9 cellular contexts compared by ENCODE assay signal in genomic region chr21:43893536-43894205, GRCh38. TPM values are rescaled to one million over a fixed set of nuclear protein-coding genes. Genes with fewer than 3 reads are reported as not detected.
DNase-seq lines count a peak whose midpoint lies in the region; ATAC-seq and TF ChIP-seq lines count a peak whose summit lies in the region.
"Had no signal": no experiment of that assay in that cellular context is flagged by ENCODE, and none has a peak within 500 bp of the region (broad histone marks: within the 10 kb centered on the region; RNA-seq: fewer than 3 reads in every experiment).

No MANE protein-coding gene starts in this region.

- peaks cover 33% of the 10 kb centered on the region for H3K36me3 Mint-ChIP-seq in activated naive CD4-positive, alpha-beta T cell treated with anti-CD3 and anti-CD28 coated beads, Interleukin-2, amount 10 ng/mL, durations not matched to agents 7 days and 5 days
- no peaks in the 10 kb centered on the region for H3K36me3 Mint-ChIP-seq in natural killer cell treated with Interleukin-12 subunit alpha and Interleukin-12 subunit beta and Interleukin-15 and Interleukin-18, amount 100 ng/mL, for 72 hours

- peaks cover 40% of the 10 kb centered on the region for H3K4me1 Mint-ChIP-seq in activated naive CD4-positive, alpha-beta T cell treated with anti-CD3 and anti-CD28 coated beads, Interleukin-2, amount 10 ng/mL, durations not matched to agents 7 days and 5 days
- H3K4me1 Mint-ChIP-seq in natural killer cell treated with Interleukin-12 subunit alpha and Interleukin-12 subunit beta and Interleukin-15 and Interleukin-18, amount 100 ng/mL, for 72 hours (ENCODE audit: low read depth in 2 of 2), result peaks cover 31 to 35% of the 10 kb centered on the region in 2 donors

- H3K27me3 Mint-ChIP-seq in activated naive CD4-positive, alpha-beta T cell treated with anti-CD3 and anti-CD28 coated beads, Interleukin-2, amount 10 ng/mL, durations not matched to agents 7 days and 5 days, result no peaks in the 10 kb centered on the region
- no peaks in the 10 kb centered on the region for H3K27me3 Mint-ChIP-seq in natural killer cell treated with Interleukin-12 subunit alpha and Interleukin-12 subunit beta and Interleukin-15 and Interleukin-18, amount 100 ng/mL, for 72 hours

- CTCF ChIA-PET in activated naive CD4-positive, alpha-beta T cell treated with anti-CD3 and anti-CD28 coated beads, Interleukin-2, amount 10 ng/mL, durations not matched to agents 7 days and 5 days (lab: Charles Lee), result interaction anchor here (1.2 to 2.3 kb wide), 4 partner anchors 45 to 104 kb away, joined by 3 to 7 read pairs (median 5); partner anchors contain the start of gene RRP1

- H3K4me3 Mint-ChIP-seq in activated naive CD4-positive, alpha-beta T cell treated with anti-CD3 and anti-CD28 coated beads, Interleukin-2, amount 10 ng/mL, durations not matched to agents 7 days and 5 days, result peak overlapping the region; percentile 58
- H3K4me3 Mint-ChIP-seq in natural killer cell treated with Interleukin-12 subunit alpha and Interleukin-12 subunit beta and Interleukin-15 and Interleukin-18, amount 100 ng/mL, for 72 hours, result peak overlapping the region; percentile 74

- peak overlapping the region; percentile 85 for H3K27ac Mint-ChIP-seq in activated naive CD4-positive, alpha-beta T cell treated with anti-CD3 and anti-CD28 coated beads, Interleukin-2, amount 10 ng/mL, durations not matched to agents 7 days and 5 days
- H3K27ac Mint-ChIP-seq in natural killer cell treated with Interleukin-12 subunit alpha and Interleukin-12 subunit beta and Interleukin-15 and Interleukin-18, amount 100 ng/mL, for 72 hours, result peak overlapping the region; percentile 58 to 63

- no peak for DNase-seq in activated naive CD4-positive, alpha-beta T cell treated with anti-CD3 and anti-CD28 coated beads, Interleukin-2, amount 10 ng/mL, durations not matched to agents 7 days and 5 days
- peak; percentile 48 for DNase-seq in natural killer cell treated with Interleukin-12 subunit alpha and Interleukin-12 subunit beta and Interleukin-15 and Interleukin-18, amount 100 ng/mL, for 72 hours (ENCODE audit: low spot score)
- no peak for DNase-seq in GM19238 (ENCODE audit: insufficient read length, low spot score)
- DNase-seq in RPMI8226, result no peak
- DNase-seq: left colon had no signal

- no peak for TF ChIP-seq CTCF in GM12875 (IDR thresholded peaks at IDR 0.05; ENCODE audit: borderline replicate concordance, insufficient read depth, low read depth, low read length)

- no peaks in the 10 kb centered on the region for H3K9me3 Mint-ChIP-seq in activated naive CD4-positive, alpha-beta T cell treated with anti-CD3 and anti-CD28 coated beads, Interleukin-2, amount 10 ng/mL, durations not matched to agents 7 days and 5 days
- H3K9me3 Mint-ChIP-seq in natural killer cell treated with Interleukin-12 subunit alpha and Interleukin-12 subunit beta and Interleukin-15 and Interleukin-18, amount 100 ng/mL, for 72 hours, result no peaks in the 10 kb centered on the region

- H3K4me3 ChIP-seq in GM12875 (ENCODE audit: low read depth, low read length), result peak overlapping the region; percentile 45

- peak; percentile 87 for ATAC-seq in HG02610 (IDR thresholded peaks at IDR 0.05; ENCODE audit: unreplicated experiment)
- peak; percentile 85 to 97 for ATAC-seq in natural killer cell treated with Interleukin-12 subunit alpha and Interleukin-12 subunit beta and Interleukin-15 and Interleukin-18, amount 100 ng/mL, for 72 hours
- ATAC-seq in GM21360 (IDR thresholded peaks at IDR 0.05; ENCODE audit: unreplicated experiment), result no peak
- ATAC-seq in GM18519 (IDR thresholded peaks at IDR 0.05; ENCODE audit: low FRiP score, unreplicated experiment), result no peak
- ATAC-seq: left colon had no signal

RNA-seq across cellular contexts. Expression of gene AGPAT3, which starts 28.6 kb away (rescaled TPM):
- total RNA-seq in natural killer cell treated with Interleukin-12 subunit alpha and Interleukin-12 subunit beta and Interleukin-15 and Interleukin-18, amount 100 ng/mL, for 72 hours, result 100 to 1,000 TPM in 1 of 2 donors, 10 to 100 TPM in 1; 66.8 to 115 TPM

Comparison
In these comparisons a context has a peak if more than half of its experiments do, and no peak if none do; other contexts are left out.
1. ATAC-seq: peak in HG02610 (single experiment) and natural killer cell treated with Interleukin-12 subunit alpha and Interleukin-12 subunit beta and Interleukin-15 and Interleukin-18, amount 100 ng/mL, for 72 hours (2 of 2); none in GM21360 (single experiment) and GM18519 (single experiment).